ENCODE assay signal across 10 cellular contexts in genomic region chr2:39780825-39781600, GRCh38. TPM values are rescaled to one million over a fixed set of nuclear protein-coding genes. Genes with fewer than 3 reads are reported as not detected.
DNase-seq lines count a peak whose midpoint lies in the region; ATAC-seq and TF ChIP-seq lines count a peak whose summit lies in the region.
"Had no signal": no experiment of that assay in that cellular context is flagged by ENCODE, and none has a peak within 500 bp of the region (broad histone marks: within the 10 kb centered on the region; RNA-seq: fewer than 3 reads in every experiment).

No MANE protein-coding gene starts in this region.

- peaks cover 31% of the 10 kb centered on the region for H3K79me2 ChIP-seq in DND-41 (ENCODE audit: insufficient read depth, low read length)
- H3K79me2 ChIP-seq in trophoblast cell (ENCODE audit: control insufficient read depth, insufficient read depth, low read length, poor library complexity): peaks cover 4% of the 10 kb centered on the region

- TF ChIP-seq CTCF in DND-41 (IDR thresholded peaks at IDR 0.05; ENCODE audit: borderline replicate concordance, extremely low read depth, low read length, poor library complexity, severe bottlenecking) (no peak), choroid plexus epithelial cell (conservative IDR thresholded peaks at IDR 0.05; ENCODE audit: low read depth, low read length) (no peak)

- no peak overlapping the region for H3K14ac ChIP-seq in trophoblast cell (ENCODE audit: low read length)

- no peak overlapping the region for H3K18ac ChIP-seq in trophoblast cell (ENCODE audit: low read length)

- no peak overlapping the region for H3K4ac ChIP-seq in trophoblast cell (ENCODE audit: low read depth, low read length)

- H3K27ac ChIP-seq in DND-41 (ENCODE audit: low read length): no peak overlapping the region; the same call in 1 of the 2 replicates
- no peak overlapping the region for H3K27ac ChIP-seq in trophoblast cell (ENCODE audit: low read depth, low read length)
- H3K27ac ChIP-seq: esophagus squamous epithelium had no signal

- no peaks in the 10 kb centered on the region for H3K36me3 ChIP-seq in DND-41 (ENCODE audit: insufficient read depth, low read length)
- H3K36me3 ChIP-seq in MG63: peaks cover 15% of the 10 kb centered on the region
- H3K36me3 ChIP-seq in trophoblast cell (ENCODE audit: control insufficient read depth in 1 of 2, insufficient read depth in 2 of 2, low read length in 2 of 2): no peaks in the 10 kb centered on the region
- H3K36me3 ChIP-seq: esophagus squamous epithelium had no signal

- H2BK12ac ChIP-seq in trophoblast cell (ENCODE audit: low read length): peak overlapping the region; percentile 41

- no peaks in the 10 kb centered on the region for H3K9me3 ChIP-seq in DND-41 (ENCODE audit: insufficient read depth, low read length, severe bottlenecking)
- H3K9me3 ChIP-seq in MG63: peaks cover 5% of the 10 kb centered on the region; the same call in 1 of the 2 replicates
- peaks cover 2% of the 10 kb centered on the region for H3K9me3 ChIP-seq in trophoblast cell (ENCODE audit: insufficient read depth, low read depth, low read length)
- H3K9me3 ChIP-seq: esophagus squamous epithelium had no signal

- H3K4me2 ChIP-seq in DND-41 (ENCODE audit: insufficient read depth, low read length): 0 out of 2 replicates have a peak overlapping the region, but pooled peaks have one; percentile 21
- no peak overlapping the region for H3K4me2 ChIP-seq in trophoblast cell (ENCODE audit: low read length)

- no peak overlapping the region for H4K8ac ChIP-seq in trophoblast cell (ENCODE audit: low read depth, low read length)

- no peak overlapping the region for H2AFZ ChIP-seq in DND-41 (ENCODE audit: low read depth, low read length)
- H2AFZ ChIP-seq in trophoblast cell (ENCODE audit: insufficient read depth, low read length, poor library complexity): no peak overlapping the region

- peaks cover 30% of the 10 kb centered on the region for H3K4me1 ChIP-seq in DND-41 (ENCODE audit: insufficient read depth, low read length)
- H3K4me1 ChIP-seq in trophoblast cell (ENCODE audit: control insufficient read depth in 1 of 2, insufficient read depth in 2 of 2, low read length in 2 of 2): peaks cover 4 to 13% of the 10 kb centered on the region in 2 experiments

- no peak overlapping the region for H2AK5ac ChIP-seq in trophoblast cell (ENCODE audit: low read length)

- H3K9ac ChIP-seq in DND-41 (ENCODE audit: low read depth, low read length) (no peak overlapping the region), trophoblast cell (ENCODE audit: low read length) (no peak overlapping the region)

- H4K12ac ChIP-seq in trophoblast cell (ENCODE audit: low read depth, low read length): no peak overlapping the region

- ATAC-seq in DND-41 (ENCODE audit: insufficient read depth, low read depth) (no peak), GM21390 (IDR thresholded peaks at IDR 0.05; ENCODE audit: unreplicated experiment) (no peak), GM19395 (IDR thresholded peaks at IDR 0.05; ENCODE audit: unreplicated experiment) (no peak), HG03342 (IDR thresholded peaks at IDR 0.05; ENCODE audit: unreplicated experiment) (no peak)

- no peaks in the 10 kb centered on the region for H4K20me1 ChIP-seq in DND-41 (ENCODE audit: insufficient read depth, low read length)

- H3K79me1 ChIP-seq in trophoblast cell (ENCODE audit: low read length): peaks cover 13% of the 10 kb centered on the region

- H3K23ac ChIP-seq in trophoblast cell (ENCODE audit: low read length): no peak overlapping the region

- H2BK5ac ChIP-seq in trophoblast cell (ENCODE audit: low read depth, low read length, poor library complexity): no peak overlapping the region

- DNase-seq in DND-41 (peak; percentile 35), MG63 (peak; percentile 35), choroid plexus epithelial cell (ENCODE audit: low read depth) (peak; percentile 11), trophoblast cell (peak in 1 of 2 donors; percentile 6), NCI-H524 treated with DMSO at 0.1 percent for 48 hours (lab: John Stamatoyannopoulos, UW) (no peak)
- DNase-seq: esophagus squamous epithelium; stimulated activated CD4-positive, alpha-beta T cell treated with anti-CD3 and anti-CD28 coated beads, Interleukin-12 subunit alpha, Interleukin-12 subunit beta, amount 100 ng/mL, for 4 hours had no signal

- WGBS in trophoblast cell (ENCODE audit: extremely low coverage, insufficient coverage, insufficient read length): 100% methylated on average over 5 of the region's 14 CpGs

- H3K4me3 ChIP-seq in DND-41 (ENCODE audit: low read depth in 1 of 2, low read length in 2 of 2) (no peak overlapping the region), MG63 (peak overlapping the region; percentile 31), choroid plexus epithelial cell (ENCODE audit: low read depth, low read length) (no peak overlapping the region), trophoblast cell (ENCODE audit: low read depth, low read length) (no peak overlapping the region)
- H3K4me3 ChIP-seq: esophagus squamous epithelium had no signal

- H4K91ac ChIP-seq in trophoblast cell (ENCODE audit: low read depth, low read length): no peak overlapping the region

- H3K27me3 ChIP-seq in DND-41 (ENCODE audit: insufficient read depth, low read length, poor library complexity) (no peaks in the 10 kb centered on the region), MG63 (no peaks in the 10 kb centered on the region), trophoblast cell (ENCODE audit: insufficient read depth, low read length) (no peaks in the 10 kb centered on the region)
- H3K27me3 ChIP-seq: esophagus squamous epithelium had no signal

- no peak overlapping the region for H2BK120ac ChIP-seq in trophoblast cell (ENCODE audit: insufficient read depth, low read length, poor library complexity)

RNA-seq across cellular contexts. Expression of gene THUMPD2, which starts 2.0 kb away (rescaled TPM):
- 5.8 and 6.8 TPM in 2 replicates for total RNA-seq in MG63 (2014; rRNA removed; shearing (Covaris generic); ENCODE audit: low replicate concordance)
- polyA plus RNA-seq in trophoblast cell (2013): 4.4 and 4.9 TPM in 2 replicates
